Comparison of ENCODE assay signal across 8 cellular contexts in the genomic region with DNA sequence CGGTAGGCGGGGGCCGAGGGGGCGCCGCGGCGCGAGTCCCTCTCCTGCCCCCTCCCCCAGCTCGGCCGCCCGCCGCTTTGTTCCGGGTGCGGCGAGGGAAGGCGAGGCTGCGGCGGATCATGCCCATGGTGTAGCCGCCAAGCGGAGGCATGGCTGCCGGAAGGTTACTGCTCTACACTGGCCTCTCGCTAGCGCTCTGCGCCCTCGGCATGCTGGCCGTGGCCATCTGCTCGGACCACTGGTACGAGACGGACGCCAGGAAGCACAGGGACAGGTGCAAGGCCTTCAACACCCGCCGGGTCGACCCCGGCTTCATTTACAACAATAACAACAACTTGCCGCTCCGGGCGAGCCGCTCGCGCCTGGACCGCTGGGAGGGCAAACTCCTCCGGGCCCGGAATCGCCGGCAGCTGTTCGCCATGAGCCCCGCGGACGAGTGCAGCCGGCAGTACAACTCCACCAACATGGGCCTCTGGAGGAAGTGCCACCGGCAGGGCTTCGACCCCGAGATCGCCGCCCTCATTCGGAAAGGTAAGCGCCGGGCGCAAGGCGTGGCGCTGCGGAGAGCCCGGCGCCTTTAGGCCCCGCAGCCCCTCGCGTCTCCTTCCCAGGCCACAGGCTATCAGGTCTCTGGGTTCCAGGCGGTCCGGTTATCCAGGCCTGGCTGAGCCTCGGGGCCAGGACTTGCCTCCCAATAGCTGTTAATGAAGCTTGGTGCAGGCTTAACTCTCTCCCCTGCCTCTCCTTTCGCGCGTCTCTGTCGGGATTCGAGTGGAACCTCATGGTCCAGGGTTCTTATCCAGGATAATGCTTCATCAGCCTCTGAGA. TPM values are rescaled to one million over a fixed set of nuclear protein-coding genes. Genes with fewer than 3 reads are reported as not detected.
DNase-seq lines count a peak whose midpoint lies in the region; ATAC-seq and TF ChIP-seq lines count a peak whose summit lies in the region.

No MANE protein-coding gene starts in this region.

- intact Hi-C loops in psoas muscle (cut with DNase I): loop anchor here (5.0 to 10.0 kb wide), 2 partner anchors 458 to 460 kb away; no protein-coding TSS in a partner anchor

- H3K9me3 ChIP-seq in ES-I3 (ENCODE audit: control insufficient read depth, insufficient read depth, low read length) (no peaks in the 10 kb centered on the region), psoas muscle (no peaks in the 10 kb centered on the region)

- H3K27ac ChIP-seq in KMS-11 (no peak overlapping the region; the same call in 1 of the 2 replicates), psoas muscle (peak overlapping the region; percentile 60)

- H4K20me1 ChIP-seq in KMS-11 (ENCODE audit: insufficient read depth): no peaks in the 10 kb centered on the region

- H3K27me3 ChIP-seq in KMS-11 (ENCODE audit: insufficient read depth, low read depth) (no peaks in the 10 kb centered on the region), psoas muscle (ENCODE audit: insufficient read depth in 3 of 3, low read length in 2 of 3) (peaks cover 0 to 25% (median 3%) of the 10 kb centered on the region in 3 donors)

- peak overlapping the region; percentile 81 for H2AFZ ChIP-seq in KMS-11 (ENCODE audit: low read depth)

- peak overlapping the region; percentile 82 for H3K4me2 ChIP-seq in KMS-11

- H3K9ac ChIP-seq in ES-I3 (ENCODE audit: low read depth, low read length) (peak overlapping the region; percentile 78), KMS-11 (peak overlapping the region; percentile 35; the same call in 1 of the 2 replicates)

- no peak for TF ChIP-seq CTCF in KMS-11 (conservative IDR thresholded peaks at IDR 0.05; ENCODE audit: low read depth, low read length)
- no peak for TF ChIP-seq CTCF in psoas muscle (IDR thresholded peaks at IDR 0.05)

- H3K4me1 ChIP-seq in ES-I3 (ENCODE audit: insufficient read depth, low read length) (no peaks in the 10 kb centered on the region), KMS-11 (ENCODE audit: low read depth, poor library complexity, severe bottlenecking) (peaks cover 10% of the 10 kb centered on the region), psoas muscle (peaks cover 7% of the 10 kb centered on the region)

- H3K36me3 ChIP-seq in ES-I3 (ENCODE audit: insufficient read depth, low read length) (no peaks in the 10 kb centered on the region), KMS-11 (ENCODE audit: insufficient read depth) (no peaks in the 10 kb centered on the region), psoas muscle (ENCODE audit: insufficient read depth in 1 of 2, low read depth in 1 of 2) (no peaks in the 10 kb centered on the region)

- no peaks in the 10 kb centered on the region for H3K79me2 ChIP-seq in KMS-11 (ENCODE audit: insufficient read depth, low read depth)

- no peak overlapping the region for H3K4me3 ChIP-seq in KMS-11 (IDR thresholded peaks at IDR 0.05; ENCODE audit: insufficient read depth, low read depth, low read length)
- H3K4me3 ChIP-seq in psoas muscle: peak overlapping the region; percentile 79

- 1 to 2% (median 2%) methylated on average over 68 to 75 of the region's 75 CpGs for WGBS in psoas muscle, 3 donors

- DNase-seq in activated effector memory CD4-positive, alpha-beta T cell treated with anti-CD3 and anti-CD28 coated beads, Interleukin-2, amount 50 U/mL, for 16 hours: peak; percentile 63
- DNase-seq in hepatic stellate cell (ENCODE audit: low spot score) (peak; percentile 10), psoas muscle (peak; percentile 21 to 59), 8988T (no peak)
- no peak for DNase-seq in activated CD4-positive, CD25-positive, alpha-beta regulatory T cell (lab: John Stamatoyannopoulos, UW)

- ATAC-seq in psoas muscle (peak; percentile 35 to 52 (median 39)), GM18870 (IDR thresholded peaks at IDR 0.05; ENCODE audit: unreplicated experiment) (no peak)

RNA-seq across cellular contexts. Expression of a gene that starts 0.5 kb away (rescaled TPM):
- total RNA-seq in psoas muscle: 1 to 10 TPM; 1.6 to 4.8 (median 3.7) TPM
- under 1 TPM; 0.13 to 0.58 (median 0.17) TPM for polyA plus RNA-seq in psoas muscle

RNA-seq across cellular contexts. Expression of a gene that starts 59.6 kb away (rescaled TPM):
- 100 to 1,000 TPM in 2 of 4 donors, 10 to 100 TPM in 2; 70.5 to 105 (median 93.7) TPM for total RNA-seq in psoas muscle
- polyA plus RNA-seq in psoas muscle: 100 to 1,000 TPM in 2 of 3 donors, 10 to 100 TPM in 1; 96.5 to 131 (median 124) TPM

Comparison
In these comparisons a context has a peak if more than half of its experiments do, and no peak if none do; other contexts are left out.
1. DNase-seq: peak in activated effector memory CD4-positive, alpha-beta T cell treated with anti-CD3 and anti-CD28 coated beads, Interleukin-2, amount 50 U/mL, for 16 hours (single experiment), hepatic stellate cell (single experiment) and psoas muscle (2 of 2); none in activated CD4-positive, CD25-positive, alpha-beta regulatory T cell (0 of 4) and 8988T (single experiment).